In genomic region chr14:37413504-37414003, GRCh38 we compare ENCODE assay signal across 1 cellular context.
A peak's percentile ranks its signal among the peaks of the same experiment; 100 is the strongest.
TF ChIP-seq lines count a peak whose summit lies in the region.

No MANE protein-coding gene starts in this region.

TF ChIP-seq in HepG2, 621 proteins besides CTCF, POLR2A, EP300 and RAD21 (continued from another document and continues in another):
- TF ChIP-seq ZBTB33 (CRISPR knock-in tag; IDR thresholded peaks at IDR 0.05) (no peak), HNF4G (IDR thresholded peaks at IDR 0.05; ENCODE audit: borderline replicate concordance, low read depth, low read length) (no peak), HNF4G (CRISPR knock-in tag; IDR thresholded peaks at IDR 0.05; ENCODE audit: borderline replicate concordance, low read depth) (no peak), ARHGAP35 (CRISPR knock-in tag; IDR thresholded peaks at IDR 0.05; ENCODE audit: borderline replicate concordance) (no peak), GPBP1L1 (CRISPR knock-in tag; IDR thresholded peaks at IDR 0.05) (no peak), ZNF644 (CRISPR knock-in tag; IDR thresholded peaks at IDR 0.05; ENCODE audit: low read depth) (no peak; the same call in none of the 2 replicates), RFXAP (CRISPR knock-in tag; IDR thresholded peaks at IDR 0.05; ENCODE audit: borderline replicate concordance) (no peak), TBP (CRISPR knock-in tag; IDR thresholded peaks at IDR 0.05) (no peak), THYN1 (CRISPR knock-in tag; IDR thresholded peaks at IDR 0.05; ENCODE audit: borderline replicate concordance, low read depth) (no peak), ZNF230 (CRISPR knock-in tag; IDR thresholded peaks at IDR 0.05) (no peak), EEA1 (CRISPR knock-in tag; IDR thresholded peaks at IDR 0.05; ENCODE audit: borderline replicate concordance) (no peak), NR1H2 (CRISPR knock-in tag; IDR thresholded peaks at IDR 0.05; ENCODE audit: borderline replicate concordance, low read depth) (no peak), ZNF879 (CRISPR knock-in tag; IDR thresholded peaks at IDR 0.05) (no peak), E2F2 (CRISPR knock-in tag; IDR thresholded peaks at IDR 0.05; ENCODE audit: borderline replicate concordance) (no peak), ZNF614 (CRISPR knock-in tag; IDR thresholded peaks at IDR 0.05; ENCODE audit: borderline replicate concordance) (peak; percentile 76; the same call in 1 of the 2 replicates), BCL6 (CRISPR knock-in tag; IDR thresholded peaks at IDR 0.05) (peak; percentile 81), PRDM10 (CRISPR knock-in tag; IDR thresholded peaks at IDR 0.05; ENCODE audit: low read depth) (no peak; the same call in 1 of the 2 replicates), ZNF709 (CRISPR knock-in tag; IDR thresholded peaks at IDR 0.05) (no peak), ZNF574 (CRISPR knock-in tag; IDR thresholded peaks at IDR 0.05) (no peak), ZNF337 (CRISPR knock-in tag; IDR thresholded peaks at IDR 0.05; ENCODE audit: borderline replicate concordance, low read depth) (0 out of 2 replicates have a peak, but pooled peaks have one; percentile 81), ZNF17 (CRISPR knock-in tag; IDR thresholded peaks at IDR 0.05) (no peak), RXRA (CRISPR knock-in tag; IDR thresholded peaks at IDR 0.05) (no peak), IRF2 (CRISPR knock-in tag; IDR thresholded peaks at IDR 0.05) (no peak), ZBTB20 (CRISPR knock-in tag; IDR thresholded peaks at IDR 0.05; ENCODE audit: borderline replicate concordance, low read depth) (peak; percentile 95; the same call in 1 of the 2 replicates), ERF (CRISPR knock-in tag; IDR thresholded peaks at IDR 0.05) (no peak; the same call in 1 of the 2 replicates), ZNF460 (CRISPR knock-in tag; IDR thresholded peaks at IDR 0.05; ENCODE audit: borderline replicate concordance) (no peak), MTERF4 (CRISPR knock-in tag; IDR thresholded peaks at IDR 0.05) (no peak), GMEB1 (CRISPR knock-in tag; IDR thresholded peaks at IDR 0.05; ENCODE audit: borderline replicate concordance) (0 out of 2 replicates have a peak, but pooled peaks have one; percentile 45), ATF1 (CRISPR knock-in tag; IDR thresholded peaks at IDR 0.05) (no peak), ZNF124 (CRISPR knock-in tag; IDR thresholded peaks at IDR 0.05) (peak; percentile 71; the same call in 1 of the 2 replicates), ATF4 (CRISPR knock-in tag; IDR thresholded peaks at IDR 0.05) (peak in 1 of 2 experiments; percentile 77; a peak in 2 of 4 replicates), ZNF839 (CRISPR knock-in tag; IDR thresholded peaks at IDR 0.05; ENCODE audit: borderline replicate concordance) (no peak), ZBTB1 (CRISPR knock-in tag; IDR thresholded peaks at IDR 0.05; ENCODE audit: borderline replicate concordance) (no peak), ZNF318 (CRISPR knock-in tag; IDR thresholded peaks at IDR 0.05) (no peak)
